12 cellular contexts compared by ENCODE assay signal in genomic region chr16:51326131-51326856, GRCh38.
DNase-seq lines count a peak whose midpoint lies in the region; ATAC-seq and TF ChIP-seq lines count a peak whose summit lies in the region.
"Had no signal": no experiment of that assay in that cellular context is flagged by ENCODE, and none has a peak within 500 bp of the region (broad histone marks: within the 10 kb centered on the region; RNA-seq: fewer than 3 reads in every experiment).

No MANE protein-coding gene starts in this region.

- no peak for TF ChIP-seq CTCF in A673 (conservative IDR thresholded peaks at IDR 0.05; ENCODE audit: low read depth, low read length)
- no peak for TF ChIP-seq CTCF in brain microvascular endothelial cell (IDR thresholded peaks at IDR 0.05; ENCODE audit: low read depth, low read length, missing control alignments)
- TF ChIP-seq CTCF in colonic mucosa (IDR thresholded peaks at IDR 0.05), result no peak

- no peaks in the 10 kb centered on the region for H3K27me3 ChIP-seq in A673 (replicated peaks; ENCODE audit: insufficient read depth, low read depth, low read length, poor library complexity)
- no peaks in the 10 kb centered on the region for H3K27me3 ChIP-seq in HAP-1 (ENCODE audit: low read depth)
- H3K27me3 ChIP-seq in brain microvascular endothelial cell (replicated peaks), result no peaks in the 10 kb centered on the region
- H3K27me3 ChIP-seq in colonic mucosa, result no peaks in the 10 kb centered on the region
- H3K27me3 ChIP-seq: right atrium auricular region had no signal

- ATAC-seq in HG02973 (IDR thresholded peaks at IDR 0.05; ENCODE audit: unreplicated experiment) (no peak), HG02981 (IDR thresholded peaks at IDR 0.05; ENCODE audit: unreplicated experiment) (no peak)

- H3K4me1 ChIP-seq in A673 (ENCODE audit: insufficient read depth, low read length, poor library complexity, severe bottlenecking) (no peaks in the 10 kb centered on the region), HAP-1 (peaks cover 4% of the 10 kb centered on the region; the same call in 1 of the 2 replicates), colonic mucosa (no peaks in the 10 kb centered on the region)
- H3K4me1 ChIP-seq: right atrium auricular region had no signal

- no peak overlapping the region for H3K9ac ChIP-seq in colonic mucosa (ENCODE audit: low read depth in 2 of 2, low read length in 2 of 2)

- intact Hi-C loops in A673 (cut with micrococcal nuclease; ENCODE audit: unreplicated experiment) (no loop called here), colonic mucosa (cut with DNase I) (no loop called here)

- in situ Hi-C loops in HAP-1 (cut with MboI; ENCODE audit: low sequenced_read_pairs), result no loop called here
- in situ Hi-C loops in brain microvascular endothelial cell (cut with HindIII; ENCODE audit: low pct_ligation_motif_present, low sequenced_read_pairs), result no loop called here

- no TSS peak for BruUV-seq in A673 (replicated peaks; lab: Mats Ljungman, UMichigan)

- peak; percentile 62 for DNase-seq in A673 (ENCODE audit: low spot score)
- DNase-seq in HAP-1 (ENCODE audit: low spot score in 2 of 2), result peak; percentile 17 to 27
- peak; percentile 74 for DNase-seq in brain microvascular endothelial cell
- peak; percentile 70 for DNase-seq in islet precursor cell
- no peak for DNase-seq in colonic mucosa
- DNase-seq in stimulated activated CD4-positive, alpha-beta T cell treated with anti-CD3 and anti-CD28 coated beads, Interleukin-2, amount 100 ng/mL, for 48 hours, result no peak
- DNase-seq: NCI-H2029, PC-9 had no signal

- no peak overlapping the region for H3K27ac ChIP-seq in A673 (ENCODE audit: low read depth, low read length, poor library complexity, severe bottlenecking)
- no peak overlapping the region for H3K27ac ChIP-seq in brain microvascular endothelial cell
- no peak overlapping the region for H3K27ac ChIP-seq in colonic mucosa
- H3K27ac ChIP-seq: C4-2B, PC-9, right atrium auricular region had no signal

- H3K36me3 ChIP-seq in A673 (ENCODE audit: insufficient read depth, low read length, poor library complexity, severe bottlenecking) (no peaks in the 10 kb centered on the region), HAP-1 (replicated peaks) (no peaks in the 10 kb centered on the region), brain microvascular endothelial cell (replicated peaks) (no peaks in the 10 kb centered on the region), colonic mucosa (no peaks in the 10 kb centered on the region)
- H3K36me3 ChIP-seq: right atrium auricular region had no signal

- H3K4me3 ChIP-seq in A673 (ENCODE audit: low read depth, low read length, poor library complexity, severe bottlenecking) (no peak overlapping the region), HAP-1 (no peak overlapping the region), brain microvascular endothelial cell (ENCODE audit: low read depth, low read length) (no peak overlapping the region), colonic mucosa (no peak overlapping the region)
- H3K4me3 ChIP-seq: PC-9, right atrium auricular region had no signal

- POLR2A ChIA-PET in A673 (lab: Charles Lee; ENCODE audit: low non-redundant PET), result no interaction called here

- H3K9me3 ChIP-seq in A673 (ENCODE audit: low read depth, low read length, poor library complexity, severe bottlenecking) (no peaks in the 10 kb centered on the region), HAP-1 (no peaks in the 10 kb centered on the region), colonic mucosa (no peaks in the 10 kb centered on the region)
- H3K9me3 ChIP-seq: right atrium auricular region had no signal

- CTCF ChIA-PET in A673 (lab: Charles Lee), result no interaction called here

Comparison
In these comparisons a context has a peak if more than half of its experiments do, and no peak if none do; other contexts are left out.
1. DNase-seq: peak in A673 (single experiment), HAP-1 (2 of 2), brain microvascular endothelial cell (single experiment) and islet precursor cell (single experiment); none in colonic mucosa (single experiment) and stimulated activated CD4-positive, alpha-beta T cell treated with anti-CD3 and anti-CD28 coated beads, Interleukin-2, amount 100 ng/mL, for 48 hours (0 of 2).